ENCODE assay signal across 14 cellular contexts in genomic region chr2:156480376-156480775, GRCh38.
"Had no signal": no experiment of that assay in that cellular context is flagged by ENCODE, and none has a peak within 500 bp of the region (broad histone marks: within the 10 kb centered on the region; RNA-seq: fewer than 3 reads in every experiment).

No MANE protein-coding gene starts in this region.

- H3K27ac ChIP-seq: esophagus muscularis mucosa, lower lobe of right lung, VCaP had no signal

- ATAC-seq: left cardiac atrium, lower lobe of right lung, right cardiac atrium had no signal

- FAIRE-seq: small intestine had no signal

- H3K9me3 Mint-ChIP-seq: activated CD4-positive, alpha-beta T cell treated with anti-CD3 and anti-CD28 coated beads, Interleukin-2, amount 10 ng/mL, durations not matched to agents 24 days and 14 days; activated naive CD4-positive, alpha-beta T cell treated with anti-CD3 and anti-CD28 coated beads, Interleukin-2, amount 50 U/mL, for 24 hours; mesothelial cell of epicardium had no signal

- H3K27ac Mint-ChIP-seq: activated CD4-positive, alpha-beta T cell treated with anti-CD3 and anti-CD28 coated beads, Interleukin-2, amount 10 ng/mL, durations not matched to agents 24 days and 14 days; activated naive CD4-positive, alpha-beta T cell treated with anti-CD3 and anti-CD28 coated beads, Interleukin-2, amount 50 U/mL, for 24 hours; mesothelial cell of epicardium had no signal

- H3K4me3 Mint-ChIP-seq: activated CD4-positive, alpha-beta T cell treated with anti-CD3 and anti-CD28 coated beads, Interleukin-2, amount 10 ng/mL, durations not matched to agents 24 days and 14 days; activated naive CD4-positive, alpha-beta T cell treated with anti-CD3 and anti-CD28 coated beads, Interleukin-2, amount 50 U/mL, for 24 hours; mesothelial cell of epicardium had no signal

- DNase-seq: activated CD4-positive, alpha-beta T cell treated with anti-CD3 and anti-CD28 coated beads, Interleukin-2, amount 10 ng/mL, durations not matched to agents 24 days and 14 days; anterior cingulate cortex; glutamatergic neuron; left cardiac atrium; lower lobe of right lung; right cardiac atrium; small intestine; T-helper 9 cell; trophoblast cell had no signal

- H3K27me3 Mint-ChIP-seq: activated CD4-positive, alpha-beta T cell treated with anti-CD3 and anti-CD28 coated beads, Interleukin-2, amount 10 ng/mL, durations not matched to agents 24 days and 14 days; activated naive CD4-positive, alpha-beta T cell treated with anti-CD3 and anti-CD28 coated beads, Interleukin-2, amount 50 U/mL, for 24 hours; progenitor cell of endocrine pancreas had no signal
